16 cellular contexts compared by ENCODE assay signal in genomic region chr10:64113796-64114195, GRCh38.
"Had no signal": no experiment of that assay in that cellular context is flagged by ENCODE, and none has a peak within 500 bp of the region (broad histone marks: within the 10 kb centered on the region; RNA-seq: fewer than 3 reads in every experiment).

No MANE protein-coding gene starts in this region.

- H3K27ac ChIP-seq: breast epithelium, heart left ventricle, right atrium auricular region, thyroid gland had no signal

- ATAC-seq: activated CD4-positive, CD25-positive, alpha-beta regulatory T cell treated with anti-CD3 and anti-CD28 coated beads, Interleukin-2, amount 50 U/mL, for 24 hours; activated naive CD8-positive, alpha-beta T cell treated with anti-CD3 and anti-CD28 coated beads, Interleukin-2, amount 50 U/mL, for 24 hours; effector memory CD8-positive, alpha-beta T cell; heart left ventricle; stimulated activated memory B cell treated with anti-CD40 and anti-IgM and Interleukin-4, amounts not matched to agents 10 μg/mL and 1 μg/mL and 100 μg/mL, for 72 hours had no signal

- FAIRE-seq: frontal cortex had no signal

- H3K4me3 ChIP-seq: breast epithelium, heart left ventricle, right atrium auricular region, thyroid gland had no signal

- H3K4me1 ChIP-seq: breast epithelium, heart left ventricle, right atrium auricular region, thyroid gland had no signal

- DNase-seq: activated CD4-positive, alpha-beta T cell treated with anti-CD3 and anti-CD28 coated beads, Interleukin-2, amount 50 U/mL, for 1 hour; activated CD8-positive, alpha-beta memory T cell treated with anti-CD3 and anti-CD28 coated beads for 24 hours; activated naive CD8-positive, alpha-beta T cell treated with anti-CD3 and anti-CD28 coated beads, Interleukin-2, amount 50 U/mL, for 24 hours; aorta; cerebellar nuclear complex; effector memory CD8-positive, alpha-beta T cell; heart left ventricle; mesenchymal stem cell; nucleus accumbens; stimulated activated CD4-positive, alpha-beta T cell treated with anti-CD3 and anti-CD28 coated beads, Interleukin-2, amount 100 ng/mL, for 48 hours; thyroid gland had no signal

- H3K9me3 ChIP-seq: breast epithelium, heart left ventricle, right atrium auricular region, thyroid gland had no signal

- H3K27me3 ChIP-seq: breast epithelium, heart left ventricle, right atrium auricular region, thyroid gland had no signal

- H3K36me3 ChIP-seq: breast epithelium, heart left ventricle, right atrium auricular region, thyroid gland had no signal
